ENCODE assay signal across 33 cellular contexts in the genomic region with DNA sequence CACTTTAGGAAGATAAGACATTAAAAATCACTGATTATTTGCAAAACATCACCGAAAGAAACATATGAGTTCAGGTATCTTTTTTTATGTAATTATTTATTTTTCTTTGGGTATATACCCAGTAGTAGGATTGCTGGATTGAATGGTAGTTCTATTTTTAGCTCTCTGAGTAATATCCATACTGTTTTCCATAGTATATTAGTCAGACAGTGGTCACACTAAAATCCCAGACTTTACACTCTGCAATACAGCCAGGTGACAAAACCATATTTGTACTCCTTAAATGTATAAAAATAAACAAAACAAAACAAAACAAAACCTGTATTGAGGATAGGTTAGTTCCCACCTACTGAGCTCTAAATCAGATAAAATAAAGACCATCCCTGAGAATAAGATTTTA.
"Had no signal": no experiment of that assay in that cellular context is flagged by ENCODE, and none has a peak within 500 bp of the region (broad histone marks: within the 10 kb centered on the region; RNA-seq: fewer than 3 reads in every experiment).

No MANE protein-coding gene starts in this region.

- H3K79me2 ChIP-seq: parathyroid adenoma had no signal

- H3K4me1 Mint-ChIP-seq: memory B cell; naive thymus-derived CD8-positive, alpha-beta T cell; stimulated activated memory B cell treated with anti-CD40 and anti-IgM and Interleukin-4, amounts not matched to agents 10 μg/mL and 1 μg/mL and 100 μg/mL, for 72 hours; stimulated activated naive CD8-positive, alpha-beta T cell treated with anti-CD3 and anti-CD28 coated beads, Interleukin-15, amount 100 ng/mL, for 72 hours had no signal

- H3K27me3 Mint-ChIP-seq: activated naive CD8-positive, alpha-beta T cell; memory B cell; naive thymus-derived CD8-positive, alpha-beta T cell; stimulated activated memory B cell treated with anti-CD40 and anti-IgM and Interleukin-4, amounts not matched to agents 10 μg/mL and 1 μg/mL and 100 μg/mL, for 72 hours; stimulated activated naive CD8-positive, alpha-beta T cell treated with anti-CD3 and anti-CD28 coated beads, Interleukin-15, amount 100 ng/mL, for 72 hours had no signal

- H3K4me1 ChIP-seq: esophagus muscularis mucosa, heart right ventricle, parathyroid adenoma, psoas muscle, sigmoid colon, upper lobe of left lung, vagina had no signal

- H3K27ac Mint-ChIP-seq: activated naive CD8-positive, alpha-beta T cell; memory B cell; naive thymus-derived CD8-positive, alpha-beta T cell; stimulated activated memory B cell treated with anti-CD40 and anti-IgM and Interleukin-4, amounts not matched to agents 10 μg/mL and 1 μg/mL and 100 μg/mL, for 72 hours; stimulated activated naive CD8-positive, alpha-beta T cell treated with anti-CD3 and anti-CD28 coated beads, Interleukin-15, amount 100 ng/mL, for 72 hours had no signal

- H3K27ac ChIP-seq: brain microvascular endothelial cell, esophagus muscularis mucosa, heart right ventricle, parathyroid adenoma, psoas muscle, sigmoid colon, upper lobe of left lung, vagina, WERI-Rb-1 had no signal

- ATAC-seq: activated CD4-positive, CD25-positive, alpha-beta regulatory T cell treated with anti-CD3 and anti-CD28 coated beads, Interleukin-2, amount 50 U/mL, for 24 hours; heart right ventricle; naive thymus-derived CD8-positive, alpha-beta T cell; psoas muscle; stimulated activated memory B cell treated with anti-CD40 and anti-IgM and Interleukin-4, amounts not matched to agents 10 μg/mL and 1 μg/mL and 100 μg/mL, for 72 hours; stimulated activated naive CD8-positive, alpha-beta T cell treated with anti-CD3 and anti-CD28 coated beads, Interleukin-15, amount 100 ng/mL, for 72 hours had no signal

- H3K4me3 ChIP-seq: esophagus muscularis mucosa, heart right ventricle, psoas muscle, sigmoid colon, upper lobe of left lung, vagina had no signal

- H3K36me3 Mint-ChIP-seq: activated naive CD8-positive, alpha-beta T cell; memory B cell; naive thymus-derived CD8-positive, alpha-beta T cell; stimulated activated memory B cell treated with anti-CD40 and anti-IgM and Interleukin-4, amounts not matched to agents 10 μg/mL and 1 μg/mL and 100 μg/mL, for 72 hours had no signal

- FAIRE-seq: small intestine, TTC549 had no signal

- H3K9me3 ChIP-seq: esophagus muscularis mucosa, psoas muscle, sigmoid colon, upper lobe of left lung, vagina had no signal

- DNase-seq: activated CD4-positive, alpha-beta T cell treated with anti-CD3 and anti-CD28 coated beads for 48 hours; activated CD4-positive, alpha-beta T cell treated with anti-CD3 and anti-CD28 coated beads, Interleukin-2, amount 50 U/mL, for 48 hours; activated CD8-positive, alpha-beta memory T cell treated with anti-CD3 and anti-CD28 coated beads for 24 hours; activated effector memory CD4-positive, alpha-beta T cell treated with Interleukin-2 at 50 U/mL for 16 hours; activated naive CD4-positive, alpha-beta T cell treated with Interleukin-2 at 50 U/mL for 16 hours; anterior cingulate cortex; brain microvascular endothelial cell; caudate nucleus; cortex of kidney; foreskin melanocyte; heart right ventricle; naive thymus-derived CD8-positive, alpha-beta T cell; nucleus accumbens; psoas muscle; sigmoid colon; small intestine; stimulated activated CD4-positive, alpha-beta T cell treated with anti-CD3 and anti-CD28 coated beads, Interleukin-1b, Interleukin-23, amount 100 ng/mL, for 48 hours; stimulated activated CD4-positive, alpha-beta T cell treated with anti-CD3 and anti-CD28 coated beads, Interleukin-4, amount 100 ng/mL, for 4 hours; stimulated activated CD8-positive, alpha-beta memory T cell treated with anti-CD3 and anti-CD28 coated beads, Interleukin-4, amount 100 ng/mL, for 48 hours; stimulated activated naive CD8-positive, alpha-beta T cell treated with anti-CD3 and anti-CD28 coated beads, Interleukin-15, amount 100 ng/mL, for 72 hours; substantia nigra; T-helper 9 cell; upper lobe of left lung; WERI-Rb-1 had no signal

- H3K4me3 Mint-ChIP-seq: activated naive CD8-positive, alpha-beta T cell; memory B cell; naive thymus-derived CD8-positive, alpha-beta T cell; neural crest cell; stimulated activated memory B cell treated with anti-CD40 and anti-IgM and Interleukin-4, amounts not matched to agents 10 μg/mL and 1 μg/mL and 100 μg/mL, for 72 hours; stimulated activated naive CD8-positive, alpha-beta T cell treated with anti-CD3 and anti-CD28 coated beads, Interleukin-15, amount 100 ng/mL, for 72 hours had no signal

- H2AFZ ChIP-seq: parathyroid adenoma had no signal

- H3K9ac ChIP-seq: parathyroid adenoma had no signal

- H3K27me3 ChIP-seq: brain microvascular endothelial cell, esophagus muscularis mucosa, heart right ventricle, sigmoid colon, upper lobe of left lung, vagina had no signal

- H3K9me3 Mint-ChIP-seq: memory B cell had no signal

- H3K36me3 ChIP-seq: brain microvascular endothelial cell, esophagus muscularis mucosa, heart right ventricle, sigmoid colon, upper lobe of left lung, vagina, WERI-Rb-1 had no signal
